ENCODE assay signal across 17 cellular contexts in genomic region chr4:78865451-78865850, GRCh38.
DNase-seq lines count a peak whose midpoint lies in the region; ATAC-seq, FAIRE-seq and TF ChIP-seq lines count a peak whose summit lies in the region.
"Had no signal": no experiment of that assay in that cellular context is flagged by ENCODE, and none has a peak within 500 bp of the region (broad histone marks: within the 10 kb centered on the region; RNA-seq: fewer than 3 reads in every experiment).

No MANE protein-coding gene starts in this region.

- no peaks in the 10 kb centered on the region for H3K4me1 ChIP-seq in kidney (ENCODE audit: control insufficient read depth in 1 of 2, insufficient read depth in 1 of 2, low read depth in 1 of 2, low read length in 2 of 2)
- H3K4me1 ChIP-seq in HepG2 (ENCODE audit: insufficient read depth, low read length): peaks cover 27% of the 10 kb centered on the region
- H3K4me1 ChIP-seq in mucosa of descending colon (ENCODE audit: low read depth): peaks cover 10% of the 10 kb centered on the region
- no peaks in the 10 kb centered on the region for H3K4me1 ChIP-seq in mesendoderm (ENCODE audit: control insufficient read depth, low read depth, low read length)

- no peak for TF ChIP-seq CTCF in kidney (IDR thresholded peaks at IDR 0.05; ENCODE audit: borderline replicate concordance, extremely low read depth, insufficient read depth)
- no peak for TF ChIP-seq CTCF in HepG2 (CRISPR knock-in tag; IDR thresholded peaks at IDR 0.05)
- TF ChIP-seq CTCF in mucosa of descending colon (IDR thresholded peaks at IDR 0.05): no peak

- no peak for TF ChIP-seq POLR2A in HepG2 (IDR thresholded peaks at IDR 0.05; ENCODE audit: insufficient read depth in 1 of 2, low read depth in 2 of 2, low read length in 2 of 2)

- H3K4ac ChIP-seq in mesendoderm (ENCODE audit: low read depth, low read length): no peak overlapping the region

- H3K4me3 ChIP-seq in kidney (ENCODE audit: low read length in 2 of 2): no peak overlapping the region
- no peak overlapping the region for H3K4me3 ChIP-seq in HepG2 (replicated peaks in 1 of 3; ENCODE audit: insufficient read depth in 1 of 3, low read depth in 2 of 3, low read length in 3 of 3)
- H3K4me3 ChIP-seq in mucosa of descending colon: no peak overlapping the region
- H3K4me3 ChIP-seq in mesendoderm (ENCODE audit: low read length): no peak overlapping the region
- H3K4me3 ChIP-seq: GM23248 had no signal

- intact Hi-C loops in kidney (cut with DNase I) (loop anchor here (10.0 kb wide), 1 partner anchor 251 kb away; no protein-coding TSS in a partner anchor), HepG2 (cut with micrococcal nuclease; ENCODE audit: unreplicated experiment) (loop anchor here (10.0 kb wide), 1 partner anchor 911 kb away; no protein-coding TSS in a partner anchor), mucosa of descending colon (cut with DNase I, micrococcal nuclease) (loop anchor here in 1 of 2 donors (10.0 kb wide), 1 partner anchor 251 kb away; no protein-coding TSS in a partner anchor), cardiac septum (cut with DNase I) (loop anchor here (1.0 kb wide), 1 partner anchor 253 kb away; no protein-coding TSS in a partner anchor)

- no peak overlapping the region for H2BK120ac ChIP-seq in mesendoderm (ENCODE audit: low read depth, low read length)

- FAIRE-seq in kidney (lab: Jason Lieb, UNC) (peak; percentile 42), HepG2 (lab: Jason Lieb, UNC) (no peak)
- FAIRE-seq: GM12892, H1 had no signal

- H3K27ac ChIP-seq in kidney (ENCODE audit: low read depth in 2 of 2, low read length in 2 of 2) (no peak overlapping the region), HepG2 (ENCODE audit: extremely low read length, insufficient read depth, low read length) (no peak overlapping the region), mesendoderm (ENCODE audit: low read depth, low read length) (no peak overlapping the region)
- H3K27ac ChIP-seq: GM23248 had no signal

- no peak overlapping the region for H3K23ac ChIP-seq in mesendoderm (ENCODE audit: low read length)

- H3K36me3 ChIP-seq in kidney (ENCODE audit: control insufficient read depth in 1 of 2, insufficient read depth in 2 of 2, low read length in 2 of 2): peaks cover 0 to 5% of the 10 kb centered on the region in 2 donors
- peaks cover 0 to 10% of the 10 kb centered on the region in 2 experiments; a peak in 1 of 5 replicates for H3K36me3 ChIP-seq in HepG2 (replicated peaks in 1 of 2; ENCODE audit: control insufficient read depth in 1 of 2, insufficient read depth in 2 of 2, low read length in 2 of 2)
- no peaks in the 10 kb centered on the region for H3K36me3 ChIP-seq in mucosa of descending colon (ENCODE audit: low read depth)
- H3K36me3 ChIP-seq in mesendoderm (ENCODE audit: control insufficient read depth, insufficient read depth, low read length): no peaks in the 10 kb centered on the region

- POLR2A ChIA-PET in HepG2 (lab: Yijun Ruan, JAX): no interaction called here

- H3K4me2 ChIP-seq in HepG2 (ENCODE audit: low read depth, low read length): no peak overlapping the region
- H3K4me2 ChIP-seq in mesendoderm (ENCODE audit: low read length): no peak overlapping the region

- DNase-seq in kidney (no peak), HepG2 (ENCODE audit: low spot score) (no peak), mucosa of descending colon (peak in 1 of 3 donors; percentile 37), cardiac septum (ENCODE audit: low spot score) (no peak), mesendoderm (no peak), midbrain (lab: John Stamatoyannopoulos, UW) (no peak)
- DNase-seq: C1 segment of cervical spinal cord; Calu3; CD4-positive, alpha-beta memory T cell; COR-L47; DMS53; DMS79 treated with DMSO at 0.1 percent for 48 hours; GM23248; H7; HCEC 1CT had no signal

- H2AK5ac ChIP-seq in mesendoderm (ENCODE audit: low read length): no peak overlapping the region

- H3K79me2 ChIP-seq in HepG2 (ENCODE audit: insufficient read depth, low read length) (no peaks in the 10 kb centered on the region), mesendoderm (ENCODE audit: control insufficient read depth, insufficient read depth, low read length) (no peaks in the 10 kb centered on the region)

- H3K9me3 ChIP-seq in kidney (ENCODE audit: control insufficient read depth in 1 of 2, low read length in 2 of 2) (no peaks in the 10 kb centered on the region), HepG2 (ENCODE audit: low read length) (peaks cover 15% of the 10 kb centered on the region), mucosa of descending colon (no peaks in the 10 kb centered on the region)

- no peak overlapping the region for H2AFZ ChIP-seq in HepG2 (ENCODE audit: low read length)
- H2AFZ ChIP-seq: GM23248 had no signal

- no peak for ATAC-seq in HepG2
- peak; percentile 75 for ATAC-seq in mucosa of descending colon

- no peaks in the 10 kb centered on the region for H4K20me1 ChIP-seq in HepG2 (ENCODE audit: insufficient read depth, low read length)

- TF ChIP-seq RAD21 in HepG2 (CRISPR knock-in tag; IDR thresholded peaks at IDR 0.05): no peak

- in situ Hi-C loops in HepG2 (cut with HindIII; ENCODE audit: extremely low pct_ligation_motif_present, low pct_unique_long_range_greater_than_20kb): loop anchor here (25.0 kb wide), 1 partner anchor 903 kb away; no protein-coding TSS in a partner anchor

- 86% methylated on average over 2 of the region's 2 CpGs for WGBS in HepG2 (ENCODE audit: low lambda C conversion rate)
- no CpG with 5 or more reads among the region's 2 CpGs for WGBS in mesendoderm (ENCODE audit: extremely low coverage, insufficient coverage, low lambda C conversion rate)

- no TSS peak for BruUV-seq in HepG2 (replicated peaks; lab: Mats Ljungman, UMichigan)

- TF ChIP-seq EP300 in HepG2 (IDR thresholded peaks at IDR 0.05; ENCODE audit: low read depth in 2 of 2, low read length in 2 of 2) (no peak), HepG2 (CRISPR knock-in tag; IDR thresholded peaks at IDR 0.05; ENCODE audit: borderline replicate concordance) (no peak)

- no peak overlapping the region for H4K8ac ChIP-seq in mesendoderm (ENCODE audit: low read depth, low read length)

- CTCF ChIA-PET in HepG2 (lab: Yijun Ruan, JAX; ENCODE audit: low intra/inter-chr PET ratio, low total read pairs): interaction anchor here (1.8 to 2.5 kb wide), 2 partner anchors 221 to 253 kb away, joined by 14 to 15 read pairs; no protein-coding TSS in a partner anchor

- H3K18ac ChIP-seq in mesendoderm (ENCODE audit: low read length): no peak overlapping the region

- no peak overlapping the region for H3K9ac ChIP-seq in kidney (ENCODE audit: low read length in 2 of 2)
- H3K9ac ChIP-seq in HepG2 (ENCODE audit: insufficient read depth, low read depth, low read length): no peak overlapping the region
- no peak overlapping the region for H3K9ac ChIP-seq in mesendoderm (ENCODE audit: low read length)
- H3K9ac ChIP-seq: GM23248 had no signal

- H3K27me3 ChIP-seq in HepG2 (ENCODE audit: control insufficient read depth in 1 of 2, insufficient read depth in 2 of 2, low read length in 2 of 2) (no peaks in the 10 kb centered on the region), mesendoderm (ENCODE audit: insufficient read depth, low read length, poor library complexity) (no peaks in the 10 kb centered on the region)

- H4K5ac ChIP-seq in mesendoderm (ENCODE audit: low read length): no peak overlapping the region

- H3K56ac ChIP-seq in mesendoderm (ENCODE audit: low read length): no peak overlapping the region

- no peak overlapping the region for H2BK15ac ChIP-seq in mesendoderm (replicated peaks; ENCODE audit: low read depth)

- H3K79me1 ChIP-seq in mesendoderm (ENCODE audit: low read length): no peaks in the 10 kb centered on the region

- H2BK5ac ChIP-seq in mesendoderm (ENCODE audit: low read length): no peak overlapping the region

TF ChIP-seq in HepG2, 621 proteins besides CTCF, POLR2A, EP300 and RAD21:
- TF ChIP-seq HNF4A (CRISPR knock-in tag; IDR thresholded peaks at IDR 0.05): 0 out of 2 replicates have a peak, but pooled peaks have one; percentile 22
- no peak for TF ChIP-seq MBD4 (IDR thresholded peaks at IDR 0.05; ENCODE audit: borderline replicate concordance, low read length)
- no peak for TF ChIP-seq ZNF451 (CRISPR knock-in tag; IDR thresholded peaks at IDR 0.05)
